Comparison of ENCODE assay signal across 10 cellular contexts in genomic region chr16:28939825-28940224, GRCh38. TPM values are rescaled to one million over a fixed set of nuclear protein-coding genes. Genes with fewer than 3 reads are reported as not detected.
"Had no signal": no experiment of that assay in that cellular context is flagged by ENCODE, and none has a peak within 500 bp of the region (broad histone marks: within the 10 kb centered on the region; RNA-seq: fewer than 3 reads in every experiment).

No MANE protein-coding gene starts in this region.

RNA-seq across cellular contexts. Expression of gene CD19, which starts 8.1 kb away (rescaled TPM):
- total RNA-seq: activated T-helper 1 cell treated with anti-CD3 and anti-CD28 coated beads, Interleukin-12 subunit alpha, Interleukin-12 subunit beta, Interleukin-2, Interleukin-4 antibody, amounts not matched to agents 30 ng/mL and 10 ng/mL and 1 ng/mL, durations not matched to agents 14 hours and 24 hours and 36 hours; ascending aorta; astrocyte; body of pancreas; breast epithelium; bronchial epithelial cell; cardiac septum; cerebellum; chondrocyte had no signal
- polyA plus RNA-seq: cardiac muscle cell had no signal
